Comparison of ENCODE assay signal across 11 cellular contexts in the genomic region with DNA sequence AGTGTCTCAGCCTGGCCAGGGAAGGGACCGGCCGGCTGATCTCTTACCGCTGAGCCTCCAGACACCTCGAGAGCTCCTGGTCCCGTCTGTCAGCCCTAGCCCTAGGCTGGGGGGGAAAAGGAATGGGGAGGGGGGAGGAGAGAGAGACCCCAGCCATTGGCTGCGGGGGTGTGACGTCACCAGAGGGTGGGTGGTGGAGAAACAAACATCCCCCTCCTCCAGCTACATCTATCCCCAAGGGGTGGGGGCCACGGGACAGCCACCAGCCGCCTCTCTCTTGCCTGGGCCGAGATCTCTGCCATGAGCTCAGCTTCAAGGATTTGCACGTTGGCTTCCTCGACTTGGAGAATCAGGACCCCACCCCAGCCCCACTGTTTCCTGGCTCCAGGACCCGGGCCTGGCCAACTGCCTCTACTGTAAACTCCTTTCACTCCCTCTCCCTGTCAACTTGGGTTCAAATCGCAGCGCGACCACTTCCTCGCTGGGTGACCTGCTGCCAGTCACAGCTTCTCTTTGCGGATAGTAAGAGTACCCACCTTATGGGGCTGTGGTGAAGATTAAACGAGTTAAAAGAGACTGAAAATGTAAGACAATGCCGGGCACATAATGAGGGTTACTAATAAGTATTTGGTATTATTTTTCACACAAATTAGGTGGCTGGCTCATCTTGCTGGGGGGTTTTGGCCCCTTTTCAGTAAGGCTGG. TPM values are rescaled to one million over a fixed set of nuclear protein-coding genes. Genes with fewer than 3 reads are reported as not detected.
DNase-seq lines count a peak whose midpoint lies in the region; ATAC-seq and TF ChIP-seq lines count a peak whose summit lies in the region.
"Had no signal": no experiment of that assay in that cellular context is flagged by ENCODE, and none has a peak within 500 bp of the region (broad histone marks: within the 10 kb centered on the region; RNA-seq: fewer than 3 reads in every experiment).

A gene with protein sequence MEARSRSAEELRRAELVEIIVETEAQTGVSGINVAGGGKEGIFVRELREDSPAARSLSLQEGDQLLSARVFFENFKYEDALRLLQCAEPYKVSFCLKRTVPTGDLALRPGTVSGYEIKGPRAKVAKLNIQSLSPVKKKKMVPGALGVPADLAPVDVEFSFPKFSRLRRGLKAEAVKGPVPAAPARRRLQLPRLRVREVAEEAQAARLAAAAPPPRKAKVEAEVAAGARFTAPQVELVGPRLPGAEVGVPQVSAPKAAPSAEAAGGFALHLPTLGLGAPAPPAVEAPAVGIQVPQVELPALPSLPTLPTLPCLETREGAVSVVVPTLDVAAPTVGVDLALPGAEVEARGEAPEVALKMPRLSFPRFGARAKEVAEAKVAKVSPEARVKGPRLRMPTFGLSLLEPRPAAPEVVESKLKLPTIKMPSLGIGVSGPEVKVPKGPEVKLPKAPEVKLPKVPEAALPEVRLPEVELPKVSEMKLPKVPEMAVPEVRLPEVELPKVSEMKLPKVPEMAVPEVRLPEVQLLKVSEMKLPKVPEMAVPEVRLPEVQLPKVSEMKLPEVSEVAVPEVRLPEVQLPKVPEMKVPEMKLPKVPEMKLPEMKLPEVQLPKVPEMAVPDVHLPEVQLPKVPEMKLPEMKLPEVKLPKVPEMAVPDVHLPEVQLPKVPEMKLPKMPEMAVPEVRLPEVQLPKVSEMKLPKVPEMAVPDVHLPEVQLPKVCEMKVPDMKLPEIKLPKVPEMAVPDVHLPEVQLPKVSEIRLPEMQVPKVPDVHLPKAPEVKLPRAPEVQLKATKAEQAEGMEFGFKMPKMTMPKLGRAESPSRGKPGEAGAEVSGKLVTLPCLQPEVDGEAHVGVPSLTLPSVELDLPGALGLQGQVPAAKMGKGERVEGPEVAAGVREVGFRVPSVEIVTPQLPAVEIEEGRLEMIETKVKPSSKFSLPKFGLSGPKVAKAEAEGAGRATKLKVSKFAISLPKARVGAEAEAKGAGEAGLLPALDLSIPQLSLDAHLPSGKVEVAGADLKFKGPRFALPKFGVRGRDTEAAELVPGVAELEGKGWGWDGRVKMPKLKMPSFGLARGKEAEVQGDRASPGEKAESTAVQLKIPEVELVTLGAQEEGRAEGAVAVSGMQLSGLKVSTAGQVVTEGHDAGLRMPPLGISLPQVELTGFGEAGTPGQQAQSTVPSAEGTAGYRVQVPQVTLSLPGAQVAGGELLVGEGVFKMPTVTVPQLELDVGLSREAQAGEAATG (N-terminal part only) (minus strand): TSS at position 88 of the 704 bp plus-strand sequence. CDS start 5,446 bp downstream, outside the sequence.

- H3K27me3 Mint-ChIP-seq in chondrocyte (ENCODE audit: low read depth): no peaks in the 10 kb centered on the region
- H3K27me3 Mint-ChIP-seq in activated CD4-positive, alpha-beta memory T cell treated with anti-CD3 and anti-CD28 coated beads for 36 hours: peaks cover 3% of the 10 kb centered on the region

- H3K27ac ChIP-seq in heart right ventricle (peak within 1 kb of the TSS in 9 of 10 donors; percentile 82 to 94 (median 90)), upper lobe of left lung (peak within 1 kb of the TSS; percentile 68 to 100 (median 87))
- H3K27ac ChIP-seq: suprapubic skin had no signal

- WGBS in heart right ventricle, 2 donors: 45 to 46% methylated on average over 20 of the region's 20 CpGs
- WGBS in upper lobe of left lung, 2 donors: 21 to 27% methylated on average over 16 to 20 of the region's 20 CpGs

- TF ChIP-seq EP300 in upper lobe of left lung (IDR thresholded peaks at IDR 0.05): no peak

- H3K36me3 Mint-ChIP-seq in chondrocyte (ENCODE audit: low read depth): no peaks in the 10 kb centered on the region
- H3K36me3 Mint-ChIP-seq in activated CD4-positive, alpha-beta memory T cell treated with anti-CD3 and anti-CD28 coated beads for 36 hours: no peaks in the 10 kb centered on the region

- H3K27me3 ChIP-seq in heart right ventricle (no peaks in the 10 kb centered on the region), upper lobe of left lung (no peaks in the 10 kb centered on the region)
- H3K27me3 ChIP-seq: suprapubic skin had no signal

- H3K9me3 Mint-ChIP-seq in chondrocyte (ENCODE audit: low read depth): no peaks in the 10 kb centered on the region
- H3K9me3 Mint-ChIP-seq in activated CD4-positive, alpha-beta memory T cell treated with anti-CD3 and anti-CD28 coated beads for 36 hours: no peaks in the 10 kb centered on the region

- peaks cover 40% of the 10 kb centered on the region for H3K4me1 Mint-ChIP-seq in chondrocyte (ENCODE audit: low read depth)
- peaks cover 6% of the 10 kb centered on the region for H3K4me1 Mint-ChIP-seq in activated CD4-positive, alpha-beta memory T cell treated with anti-CD3 and anti-CD28 coated beads for 36 hours (ENCODE audit: low read depth)

- H3K4me1 ChIP-seq in heart right ventricle (peaks cover 16 to 54% (median 46%) of the 10 kb centered on the region in 9 donors), upper lobe of left lung (peaks cover 25 to 42% (median 40%) of the 10 kb centered on the region in 4 donors)

- no peak within 1 kb of the TSS for H3K4me3 ChIP-seq in heart right ventricle
- peak within 1 kb of the TSS; percentile 21 to 61 (median 44) for H3K4me3 ChIP-seq in upper lobe of left lung
- H3K4me3 ChIP-seq: suprapubic skin had no signal

- TF ChIP-seq CTCF in heart right ventricle (IDR thresholded peaks at IDR 0.05) (no peak), chondrocyte (IDR thresholded peaks at IDR 0.05) (no peak), upper lobe of left lung (IDR thresholded peaks at IDR 0.05) (no peak)

- no peaks in the 10 kb centered on the region for H3K36me3 ChIP-seq in heart right ventricle
- no peaks in the 10 kb centered on the region for H3K36me3 ChIP-seq in upper lobe of left lung
- H3K36me3 ChIP-seq: suprapubic skin had no signal

- CTCF ChIA-PET in activated CD4-positive, alpha-beta memory T cell treated with anti-CD3 and anti-CD28 coated beads for 36 hours (lab: Charles Lee): interaction anchor here (0.6 to 1.0 kb wide), 2 partner anchors 51 to 173 kb away, joined by 3 to 4 read pairs; no protein-coding TSS in a partner anchor

- no peak within 1 kb of the TSS for H3K4me3 Mint-ChIP-seq in chondrocyte (ENCODE audit: unreplicated experiment)
- no peak within 1 kb of the TSS for H3K4me3 Mint-ChIP-seq in activated CD4-positive, alpha-beta memory T cell treated with anti-CD3 and anti-CD28 coated beads for 36 hours

- peak in 3 of 4 donors; percentile 32 to 76 (median 56) for TF ChIP-seq POLR2A in upper lobe of left lung (IDR thresholded peaks at IDR 0.05)

- H3K9me3 ChIP-seq in heart right ventricle (no peaks in the 10 kb centered on the region), upper lobe of left lung (no peaks in the 10 kb centered on the region)
- H3K9me3 ChIP-seq: suprapubic skin had no signal

- ATAC-seq in heart right ventricle (no peak), left cardiac atrium (no peak), upper lobe of left lung (ENCODE audit: low FRiP score in 2 of 2) (no peak)

- intact Hi-C loops in heart right ventricle (cut with DNase I) (loop anchor here in 1 of 10 donors (10.0 kb wide), 1 partner anchor 391 kb away; no protein-coding TSS in a partner anchor), left cardiac atrium (cut with DNase I) (no loop called here)
- intact Hi-C loops in activated CD4-positive, alpha-beta memory T cell treated with anti-CD3 and anti-CD28 coated beads for 36 hours (cut with micrococcal nuclease): no loop called here

- no peak for DNase-seq in heart right ventricle
- no peak for DNase-seq in left cardiac atrium
- no peak for DNase-seq in chondrocyte (ENCODE audit: low spot score)
- peak; percentile 62 for DNase-seq in left kidney (ENCODE audit: low read depth, low spot score)
- DNase-seq in upper lobe of left lung: peak in 1 of 2 donors; percentile 45
- no peak for DNase-seq in activated CD4-positive, alpha-beta memory T cell treated with anti-CD3 and anti-CD28 coated beads for 36 hours
- DNase-seq in activated effector memory CD4-positive, alpha-beta T cell treated with anti-CD3 and anti-CD28 coated beads, Interleukin-2, amount 50 U/mL, for 16 hours: no peak
- DNase-seq in cerebellum (ENCODE audit: low spot score): no peak
- DNase-seq: aorta, kidney glomerular epithelial cell had no signal

- POLR2A ChIA-PET in activated CD4-positive, alpha-beta memory T cell treated with anti-CD3 and anti-CD28 coated beads for 36 hours (lab: Charles Lee): interaction anchor here (1.4 kb wide), 1 partner anchor 9 kb away, joined by 3 read pairs; no protein-coding TSS in a partner anchor

- H3K27ac Mint-ChIP-seq in chondrocyte (ENCODE audit: unreplicated experiment): peak within 1 kb of the TSS; percentile 12
- no peak within 1 kb of the TSS for H3K27ac Mint-ChIP-seq in activated CD4-positive, alpha-beta memory T cell treated with anti-CD3 and anti-CD28 coated beads for 36 hours

RNA-seq across cellular contexts. Expression of the gene that starts here (rescaled TPM):
- total RNA-seq in heart right ventricle (1 to 10 TPM; 1.7 to 3.8 (median 2.7) TPM), left cardiac atrium (1 to 10 TPM; 2.8 to 3.6 TPM), chondrocyte (3.6 to 4.9 TPM (median 4.5 TPM) in 3 replicates), upper lobe of left lung (100 to 1,000 TPM in 1 of 6 donors, 10 to 100 TPM in 5; 30.1 to 146 (median 51.5) TPM), cerebellum (1.8 TPM)
- polyA plus RNA-seq in heart right ventricle: 1 to 10 TPM; 2.4 to 2.7 TPM
- total RNA-seq in activated CD4-positive, alpha-beta memory T cell treated with anti-CD3 and anti-CD28 coated beads for 36 hours: 1 to 10 TPM; 1.2 to 1.7 TPM

Comparison
In these comparisons a context has a peak if more than half of its experiments do, and no peak if none do; other contexts are left out.
1. H3K4me3 ChIP-seq: peak in upper lobe of left lung (4 of 4); none in heart right ventricle (0 of 10).